Comparison of ENCODE assay signal across 8 cellular contexts in genomic region chr11:96045622-96046456, GRCh38.
DNase-seq lines count a peak whose midpoint lies in the region; ATAC-seq and TF ChIP-seq lines count a peak whose summit lies in the region.

No MANE protein-coding gene starts in this region.

- peaks cover 41% of the 10 kb centered on the region for H3K36me3 Mint-ChIP-seq in activated naive CD8-positive, alpha-beta T cell treated with anti-CD3 and anti-CD28 coated beads for 36 hours

- ATAC-seq in GM19328 (IDR thresholded peaks at IDR 0.05; ENCODE audit: unreplicated experiment) (no peak), GM21367 (IDR thresholded peaks at IDR 0.05; ENCODE audit: unreplicated experiment) (no peak)

- H3K36me3 ChIP-seq in left ventricle myocardium inferior, result no peaks in the 10 kb centered on the region

- H3K27me3 ChIP-seq in left ventricle myocardium inferior (ENCODE audit: low read depth), result no peaks in the 10 kb centered on the region

- H3K27ac ChIP-seq in left ventricle myocardium inferior (replicated peaks), result peak overlapping the region; percentile 62

- H3K4me3 Mint-ChIP-seq in activated naive CD8-positive, alpha-beta T cell treated with anti-CD3 and anti-CD28 coated beads for 36 hours, result no peak overlapping the region

- DNase-seq in EH (ENCODE audit: low read depth), result peak; percentile 85
- no peak for DNase-seq in activated naive CD8-positive, alpha-beta T cell treated with anti-CD3 and anti-CD28 coated beads for 36 hours
- peak; percentile 21 for DNase-seq in left ventricle myocardium inferior
- peak in 8 of 10 donors; percentile 13 to 91 (median 34) for DNase-seq in posterior cingulate gyrus
- DNase-seq in NCI-H1092 treated with DMSO at 0.1 percent for 48 hours (lab: John Stamatoyannopoulos, UW), result no peak
- DNase-seq in SKM-1 (lab: John Stamatoyannopoulos, UW; ENCODE audit: unreplicated experiment), result no peak

- no peaks in the 10 kb centered on the region for H3K27me3 Mint-ChIP-seq in activated naive CD8-positive, alpha-beta T cell treated with anti-CD3 and anti-CD28 coated beads for 36 hours

- no peaks in the 10 kb centered on the region for H3K9me3 ChIP-seq in left ventricle myocardium inferior (replicated peaks)

- H3K4me1 Mint-ChIP-seq in activated naive CD8-positive, alpha-beta T cell treated with anti-CD3 and anti-CD28 coated beads for 36 hours, result peaks cover 32% of the 10 kb centered on the region

- no peak for TF ChIP-seq CTCF in left ventricle myocardium inferior (IDR thresholded peaks at IDR 0.05; ENCODE audit: borderline replicate concordance)

- no peaks in the 10 kb centered on the region for H3K9me3 Mint-ChIP-seq in activated naive CD8-positive, alpha-beta T cell treated with anti-CD3 and anti-CD28 coated beads for 36 hours

- H3K4me3 ChIP-seq in left ventricle myocardium inferior, result peak overlapping the region; percentile 45

- peaks cover 31% of the 10 kb centered on the region for H3K4me1 ChIP-seq in left ventricle myocardium inferior

- intact Hi-C loops in left ventricle myocardium inferior (cut with micrococcal nuclease), result no loop called here
- intact Hi-C loops in posterior cingulate gyrus (cut with DNase I), result no loop called here

- peak overlapping the region; percentile 39 for H3K27ac Mint-ChIP-seq in activated naive CD8-positive, alpha-beta T cell treated with anti-CD3 and anti-CD28 coated beads for 36 hours

Comparison
In these comparisons a context has a peak if more than half of its experiments do, and no peak if none do; other contexts are left out.
1. DNase-seq: peak in EH (single experiment), left ventricle myocardium inferior (single experiment) and posterior cingulate gyrus (8 of 10); none in activated naive CD8-positive, alpha-beta T cell treated with anti-CD3 and anti-CD28 coated beads for 36 hours (single experiment), NCI-H1092 treated with DMSO at 0.1 percent for 48 hours (single experiment) and SKM-1 (single experiment).